Comparison of ENCODE assay signal across 8 cellular contexts in genomic region chr12:57182918-57183575, GRCh38. TPM values are rescaled to one million over a fixed set of nuclear protein-coding genes. Genes with fewer than 3 reads are reported as not detected.
DNase-seq lines count a peak whose midpoint lies in the region; ATAC-seq and TF ChIP-seq lines count a peak whose summit lies in the region.

No MANE protein-coding gene starts in this region.

- H3K79me2 ChIP-seq in SU-DHL-6 (ENCODE audit: insufficient read depth, low read length): no peaks in the 10 kb centered on the region

- TF ChIP-seq POLR2A in NB4 (IDR thresholded peaks at IDR 0.05; ENCODE audit: extremely low read depth, insufficient read length) (no peak), gastrocnemius medialis (IDR thresholded peaks at IDR 0.05) (no peak)

- H3K4me2 ChIP-seq in SU-DHL-6 (ENCODE audit: low read depth, low read length, poor library complexity, severe bottlenecking): no peak overlapping the region

- H3K27me3 ChIP-seq in SU-DHL-6 (ENCODE audit: low read length): no peaks in the 10 kb centered on the region
- H3K27me3 ChIP-seq in left ventricle myocardium inferior (ENCODE audit: low read depth): no peaks in the 10 kb centered on the region
- no peaks in the 10 kb centered on the region for H3K27me3 ChIP-seq in gastrocnemius medialis

- POLR2A ChIA-PET in activated naive CD8-positive, alpha-beta T cell treated with anti-CD3 and anti-CD28 coated beads, Interleukin-2, amount 10 ng/mL, durations not matched to agents 7 days and 5 days (lab: Charles Lee): interaction anchor here (1.0 kb wide), 1 partner anchor 40 kb away, joined by 3 read pairs; no protein-coding TSS in a partner anchor

- peak overlapping the region; percentile 61 for H3K27ac Mint-ChIP-seq in HFFc6
- H3K27ac Mint-ChIP-seq in activated naive CD8-positive, alpha-beta T cell treated with anti-CD3 and anti-CD28 coated beads, Interleukin-2, amount 10 ng/mL, durations not matched to agents 7 days and 5 days: no peak overlapping the region

- H3K36me3 Mint-ChIP-seq in HFFc6 (ENCODE audit: low read depth): peaks cover 42% of the 10 kb centered on the region
- no peaks in the 10 kb centered on the region for H3K36me3 Mint-ChIP-seq in activated naive CD8-positive, alpha-beta T cell treated with anti-CD3 and anti-CD28 coated beads, Interleukin-2, amount 10 ng/mL, durations not matched to agents 7 days and 5 days

- no peak overlapping the region for H3K27ac ChIP-seq in SU-DHL-6 (ENCODE audit: low read depth, low read length)
- no peak overlapping the region for H3K27ac ChIP-seq in left ventricle myocardium inferior (replicated peaks)
- no peak overlapping the region for H3K27ac ChIP-seq in gastrocnemius medialis

- no peaks in the 10 kb centered on the region for H3K9me3 Mint-ChIP-seq in HFFc6
- no peaks in the 10 kb centered on the region for H3K9me3 Mint-ChIP-seq in activated naive CD8-positive, alpha-beta T cell treated with anti-CD3 and anti-CD28 coated beads, Interleukin-2, amount 10 ng/mL, durations not matched to agents 7 days and 5 days

- H3K9ac ChIP-seq in SU-DHL-6 (ENCODE audit: low read length): no peak overlapping the region

- ATAC-seq in activated naive CD8-positive, alpha-beta T cell treated with anti-CD3 and anti-CD28 coated beads, Interleukin-2, amount 10 ng/mL, durations not matched to agents 7 days and 5 days (ENCODE audit: low read depth): peak; percentile 90
- ATAC-seq in gastrocnemius medialis (peak; percentile 77 to 93), HG03378 (IDR thresholded peaks at IDR 0.05; ENCODE audit: unreplicated experiment) (no peak)

- no peak overlapping the region for H2AFZ ChIP-seq in SU-DHL-6 (ENCODE audit: low read depth, low read length, severe bottlenecking)

- in situ Hi-C loops in gastrocnemius medialis (cut with MboI; ENCODE audit: low sequenced_read_pairs in 4 of 4): loop anchor here in 3 of 4 donors (5.0 to 10.0 kb wide), 2 partner anchors 61 to 118 kb away; no protein-coding TSS in a partner anchor

- intact Hi-C loops in left ventricle myocardium inferior (cut with micrococcal nuclease): loop anchor here (5.0 kb wide), 1 partner anchor 61 kb away; no protein-coding TSS in a partner anchor
- intact Hi-C loops in gastrocnemius medialis (cut with DNase I; ENCODE audit: low total_unique reads): loop anchor here (1.0 to 2.0 kb wide), 2 partner anchors 59 to 114 kb away; no protein-coding TSS in a partner anchor

- peaks cover 14% of the 10 kb centered on the region for H3K27me3 Mint-ChIP-seq in HFFc6 (ENCODE audit: insufficient read depth)
- no peaks in the 10 kb centered on the region for H3K27me3 Mint-ChIP-seq in activated naive CD8-positive, alpha-beta T cell treated with anti-CD3 and anti-CD28 coated beads, Interleukin-2, amount 10 ng/mL, durations not matched to agents 7 days and 5 days

- no peaks in the 10 kb centered on the region for H3K9me2 ChIP-seq in SU-DHL-6 (replicated peaks; ENCODE audit: insufficient read depth, low read length)

- H3K4me3 ChIP-seq in NB4 (ENCODE audit: low read depth, low read length) (no peak overlapping the region), SU-DHL-6 (ENCODE audit: insufficient read depth, low read length, poor library complexity, severe bottlenecking) (no peak overlapping the region), left ventricle myocardium inferior (no peak overlapping the region), gastrocnemius medialis (no peak overlapping the region)

- H3K36me3 ChIP-seq in SU-DHL-6 (ENCODE audit: low read length): no peaks in the 10 kb centered on the region
- peaks cover 86% of the 10 kb centered on the region for H3K36me3 ChIP-seq in left ventricle myocardium inferior
- H3K36me3 ChIP-seq in gastrocnemius medialis: no peaks in the 10 kb centered on the region

- H3F3A ChIP-seq in SU-DHL-6 (ENCODE audit: insufficient read depth): no peaks in the 10 kb centered on the region

- H4K20me1 ChIP-seq in SU-DHL-6 (ENCODE audit: low read depth, low read length): no peaks in the 10 kb centered on the region

- H3K4me1 Mint-ChIP-seq in HFFc6 (ENCODE audit: low read depth): peaks cover 6% of the 10 kb centered on the region
- H3K4me1 Mint-ChIP-seq in activated naive CD8-positive, alpha-beta T cell treated with anti-CD3 and anti-CD28 coated beads, Interleukin-2, amount 10 ng/mL, durations not matched to agents 7 days and 5 days: peaks cover 4% of the 10 kb centered on the region

- H3K9me3 ChIP-seq in SU-DHL-6 (ENCODE audit: insufficient read depth, low read length): no peaks in the 10 kb centered on the region
- H3K9me3 ChIP-seq in left ventricle myocardium inferior (replicated peaks): no peaks in the 10 kb centered on the region
- H3K9me3 ChIP-seq in gastrocnemius medialis: no peaks in the 10 kb centered on the region

- TF ChIP-seq CTCF in GM12873 (IDR thresholded peaks at IDR 0.05; ENCODE audit: insufficient read depth, low read depth, low read length, missing control alignments) (peak; percentile 98), HFFc6 (IDR thresholded peaks at IDR 0.05) (peak; percentile 89), NB4 (IDR thresholded peaks at IDR 0.05; ENCODE audit: low read depth, low read length) (peak; percentile 98), SU-DHL-6 (IDR thresholded peaks at IDR 0.05; ENCODE audit: insufficient read depth, low read length, poor library complexity, severe bottlenecking) (peak; percentile 82), left ventricle myocardium inferior (IDR thresholded peaks at IDR 0.05; ENCODE audit: borderline replicate concordance) (peak; percentile 90), gastrocnemius medialis (IDR thresholded peaks at IDR 0.05 in 4 of 5, conservative IDR thresholded peaks at IDR 0.05 in 1 of 5) (peak; percentile 86 to 91 (median 89))

- H3K4me3 Mint-ChIP-seq in HFFc6: no peak overlapping the region; the same call in 1 of the 2 replicates
- H3K4me3 Mint-ChIP-seq in activated naive CD8-positive, alpha-beta T cell treated with anti-CD3 and anti-CD28 coated beads, Interleukin-2, amount 10 ng/mL, durations not matched to agents 7 days and 5 days: no peak overlapping the region

- no peaks in the 10 kb centered on the region for H3K4me1 ChIP-seq in left ventricle myocardium inferior
- no peaks in the 10 kb centered on the region for H3K4me1 ChIP-seq in gastrocnemius medialis

- DNase-seq in HFFc6 (peak; percentile 50), NB4 (ENCODE audit: low read depth) (peak; percentile 67), left ventricle myocardium inferior (peak; percentile 72), gastrocnemius medialis (peak; percentile 35 to 62)
- DNase-seq in activated naive CD8-positive, alpha-beta T cell treated with anti-CD3 and anti-CD28 coated beads, Interleukin-2, amount 10 ng/mL, durations not matched to agents 7 days and 5 days: peak; percentile 85

RNA-seq across cellular contexts. Expression of gene NXPH4, which starts 33.5 kb away (rescaled TPM):
- 1 to 10 TPM; 2.9 to 8.2 (median 3.9) TPM for total RNA-seq in HFFc6 (2021; fragmentation: NEBNext Ultra II Directional; extraction: Animal tissue kit (Norgen Biotek cat#: 25700))
- total RNA-seq in activated naive CD8-positive, alpha-beta T cell treated with anti-CD3 and anti-CD28 coated beads, Interleukin-2, amount 10 ng/mL, durations not matched to agents 7 days and 5 days: 1 to 10 TPM; 1.7 to 2.4 TPM
- total RNA-seq in left ventricle myocardium inferior (0.44 TPM), gastrocnemius medialis (not detected)

RNA-seq across cellular contexts. Expression of gene LRP1-AS, which starts 35.6 kb away (rescaled TPM):
- not detected for total RNA-seq in HFFc6 (2021; fragmentation: NEBNext Ultra II Directional; extraction: Animal tissue kit (Norgen Biotek cat#: 25700))
- not detected for total RNA-seq in activated naive CD8-positive, alpha-beta T cell treated with anti-CD3 and anti-CD28 coated beads, Interleukin-2, amount 10 ng/mL, durations not matched to agents 7 days and 5 days
- total RNA-seq in left ventricle myocardium inferior (not detected), gastrocnemius medialis (not detected)

RNA-seq across cellular contexts. Expression of gene SHMT2, which starts 46.5 kb away (rescaled TPM):
- total RNA-seq in HFFc6 (2021; fragmentation: NEBNext Ultra II Directional; extraction: Animal tissue kit (Norgen Biotek cat#: 25700)): 100 to 1,000 TPM; 112 to 127 (median 126) TPM
- 100 to 1,000 TPM; 142 to 159 TPM for total RNA-seq in activated naive CD8-positive, alpha-beta T cell treated with anti-CD3 and anti-CD28 coated beads, Interleukin-2, amount 10 ng/mL, durations not matched to agents 7 days and 5 days
- 22.9 TPM for total RNA-seq in left ventricle myocardium inferior
- 100 to 1,000 TPM in 1 of 4 donors, 10 to 100 TPM in 3; 41.3 to 107 (median 46.4) TPM for total RNA-seq in gastrocnemius medialis

RNA-seq across cellular contexts. Expression of gene LRP1, which starts 54.8 kb away (rescaled TPM):
- 100 to 1,000 TPM; 187 to 332 (median 201) TPM for total RNA-seq in HFFc6 (2021; fragmentation: NEBNext Ultra II Directional; extraction: Animal tissue kit (Norgen Biotek cat#: 25700))
- total RNA-seq in activated naive CD8-positive, alpha-beta T cell treated with anti-CD3 and anti-CD28 coated beads, Interleukin-2, amount 10 ng/mL, durations not matched to agents 7 days and 5 days: 1 to 10 TPM; 4.9 to 6.1 TPM
- total RNA-seq in left ventricle myocardium inferior: 61.0 TPM
- total RNA-seq in gastrocnemius medialis: 10 to 100 TPM; 26.1 to 53.5 (median 49.8) TPM
